Comparison of ENCODE assay signal across 1 cellular context in genomic region chr11:2801711-2802388, GRCh38.
TF ChIP-seq lines count a peak whose summit lies in the region.

No MANE protein-coding gene starts in this region.

TF ChIP-seq in HepG2, 621 proteins besides CTCF, POLR2A, EP300 and RAD21 (continued from another document):
- TF ChIP-seq ZNF713 (CRISPR knock-in tag; IDR thresholded peaks at IDR 0.05): no peak
- TF ChIP-seq JUND (CRISPR knock-in tag; IDR thresholded peaks at IDR 0.05): no peak
- TF ChIP-seq PREB (CRISPR knock-in tag; IDR thresholded peaks at IDR 0.05): no peak
- no peak for TF ChIP-seq USF2 (IDR thresholded peaks at IDR 0.05; ENCODE audit: low read depth, low read length)
- TF ChIP-seq USF2 (CRISPR knock-in tag; IDR thresholded peaks at IDR 0.05; ENCODE audit: borderline replicate concordance): no peak
- no peak for TF ChIP-seq HHEX (CRISPR knock-in tag; IDR thresholded peaks at IDR 0.05)
TF ChIP-seq in HepG2: peak in this region for 0.
